In the genomic region with DNA sequence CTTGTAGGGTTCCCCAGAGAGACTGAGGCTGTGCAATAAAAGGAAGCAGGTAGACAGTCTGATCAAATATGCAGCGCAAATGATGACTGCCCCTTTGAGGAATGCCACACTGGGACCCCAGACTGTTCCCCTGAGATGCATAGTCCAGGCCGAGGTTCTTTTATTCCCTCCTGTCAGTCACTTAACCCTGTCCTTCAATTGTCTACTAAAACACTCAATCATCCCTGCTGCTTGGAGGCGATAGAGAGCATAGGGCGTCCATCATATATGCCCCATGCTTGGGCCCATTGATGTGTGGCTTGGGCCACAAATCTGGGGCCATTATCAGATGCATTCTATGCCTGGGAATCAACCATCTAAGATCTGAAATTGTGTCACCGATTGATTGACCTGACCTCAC, we compare ENCODE assay signal across 24 cellular contexts. TPM values are rescaled to one million over a fixed set of nuclear protein-coding genes. Genes with fewer than 3 reads are reported as not detected.
A peak's percentile ranks its signal among the peaks of the same experiment; 100 is the strongest.
DNase-seq lines count a peak whose midpoint lies in the region; ATAC-seq and TF ChIP-seq lines count a peak whose summit lies in the region.
"Had no signal": no experiment of that assay in that cellular context is flagged by ENCODE, and none has a peak within 500 bp of the region (broad histone marks: within the 10 kb centered on the region; RNA-seq: fewer than 3 reads in every experiment).

No MANE protein-coding gene starts in this region.

- peak; percentile 49 for DNase-seq in activated CD8-positive, alpha-beta memory T cell treated with anti-CD3 and anti-CD28 coated beads for 24 hours
- no peak for DNase-seq in activated CD8-positive, alpha-beta memory T cell treated with anti-CD3 and anti-CD28 coated beads, Interleukin-2, amount 50 U/mL, for 4 hours
- no peak for DNase-seq in NCI-H1436 (lab: John Stamatoyannopoulos, UW)
- no peak for DNase-seq in nephron progenitor cell
- DNase-seq in DMS79 treated with DMSO at 0.1 percent for 48 hours (lab: John Stamatoyannopoulos, UW): no peak
- DNase-seq: activated CD4-positive, alpha-beta T cell treated with anti-CD3 and anti-CD28 coated beads, Interleukin-2, amount 50 U/mL, for 4 hours; activated gamma-delta T cell treated with Interleukin-2 at 50 U/mL for 16 hours; COR-L47; effector CD4-positive, alpha-beta T cell; GOT3; left ventricle myocardium superior; NCI-H1694; PC-9; stimulated activated naive CD8-positive, alpha-beta T cell treated with anti-CD3 and anti-CD28 coated beads, Interleukin-15, amount 100 ng/mL, for 72 hours; T-helper 9 cell; WERI-Rb-1 had no signal

- no peak for ATAC-seq in activated T-helper 17 cell treated with anti-CD3 and anti-CD28 coated beads, Interleukin-2, amount 50 U/mL, for 72 hours (replicated peaks)
- no peak for ATAC-seq in stimulated activated memory B cell treated with anti-CD40 and anti-IgM and Interleukin-4, amounts not matched to agents 10 μg/mL and 1 μg/mL and 100 μg/mL, for 72 hours
- ATAC-seq: left ventricle myocardium superior; Right ventricle myocardium inferior; SK-N-SH treated with all-trans-retinoic acid at 6 μM for 48 hours; stimulated activated naive CD8-positive, alpha-beta T cell treated with anti-CD3 and anti-CD28 coated beads, Interleukin-15, amount 100 ng/mL, for 72 hours had no signal

- peaks cover 34% of the 10 kb centered on the region for H3K4me1 Mint-ChIP-seq in activated T-helper 17 cell treated with anti-CD3 and anti-CD28 coated beads, Interleukin-2, amount 50 U/mL, for 72 hours
- H3K4me1 Mint-ChIP-seq in stimulated activated memory B cell treated with anti-CD40 and anti-IgM and Interleukin-4, amounts not matched to agents 10 μg/mL and 1 μg/mL and 100 μg/mL, for 72 hours: peaks cover 69% of the 10 kb centered on the region
- H3K4me1 Mint-ChIP-seq in nephron progenitor cell: no peaks in the 10 kb centered on the region

- peaks cover 40% of the 10 kb centered on the region for H3K36me3 ChIP-seq in KOPT-K1 (ENCODE audit: insufficient read depth, low read length)
- H3K36me3 ChIP-seq: vagina, WERI-Rb-1 had no signal

- TF ChIP-seq CTCF in nephron progenitor cell (IDR thresholded peaks at IDR 0.05): no peak

- peaks cover 30% of the 10 kb centered on the region for H3K36me3 Mint-ChIP-seq in activated T-helper 17 cell treated with anti-CD3 and anti-CD28 coated beads, Interleukin-2, amount 50 U/mL, for 72 hours (ENCODE audit: low read depth)
- peaks cover 35% of the 10 kb centered on the region for H3K36me3 Mint-ChIP-seq in stimulated activated memory B cell treated with anti-CD40 and anti-IgM and Interleukin-4, amounts not matched to agents 10 μg/mL and 1 μg/mL and 100 μg/mL, for 72 hours
- no peaks in the 10 kb centered on the region for H3K36me3 Mint-ChIP-seq in nephron progenitor cell (ENCODE audit: low read depth)

- peak overlapping the region; percentile 37 for H3K27ac Mint-ChIP-seq in activated T-helper 17 cell treated with anti-CD3 and anti-CD28 coated beads, Interleukin-2, amount 50 U/mL, for 72 hours
- H3K27ac Mint-ChIP-seq in stimulated activated memory B cell treated with anti-CD40 and anti-IgM and Interleukin-4, amounts not matched to agents 10 μg/mL and 1 μg/mL and 100 μg/mL, for 72 hours: peak overlapping the region; percentile 75
- no peak overlapping the region for H3K27ac Mint-ChIP-seq in nephron progenitor cell

- no peak overlapping the region for H3K4me3 Mint-ChIP-seq in activated T-helper 17 cell treated with anti-CD3 and anti-CD28 coated beads, Interleukin-2, amount 50 U/mL, for 72 hours
- H3K4me3 Mint-ChIP-seq in stimulated activated memory B cell treated with anti-CD40 and anti-IgM and Interleukin-4, amounts not matched to agents 10 μg/mL and 1 μg/mL and 100 μg/mL, for 72 hours: no peak overlapping the region
- H3K4me3 Mint-ChIP-seq in nephron progenitor cell: no peak overlapping the region
- H3K4me3 Mint-ChIP-seq: stimulated activated naive CD8-positive, alpha-beta T cell treated with anti-CD3 and anti-CD28 coated beads, Interleukin-15, amount 100 ng/mL, for 72 hours had no signal

- peak overlapping the region; percentile 1 for H3K27ac ChIP-seq in KOPT-K1 (ENCODE audit: low read depth, low read length, poor library complexity, severe bottlenecking)
- H3K27ac ChIP-seq: epithelial cell of prostate, HL-60, PC-9, vagina, WERI-Rb-1 had no signal

- no peaks in the 10 kb centered on the region for H3K9me3 Mint-ChIP-seq in activated T-helper 17 cell treated with anti-CD3 and anti-CD28 coated beads, Interleukin-2, amount 50 U/mL, for 72 hours
- H3K9me3 Mint-ChIP-seq in stimulated activated memory B cell treated with anti-CD40 and anti-IgM and Interleukin-4, amounts not matched to agents 10 μg/mL and 1 μg/mL and 100 μg/mL, for 72 hours: no peaks in the 10 kb centered on the region
- H3K9me3 Mint-ChIP-seq in nephron progenitor cell: peaks cover 24% of the 10 kb centered on the region

- H3K9me3 ChIP-seq in KOPT-K1 (ENCODE audit: insufficient read depth, low read length, poor library complexity, severe bottlenecking): peaks cover 32% of the 10 kb centered on the region
- H3K9me3 ChIP-seq: vagina had no signal

- H3K27me3 Mint-ChIP-seq in activated T-helper 17 cell treated with anti-CD3 and anti-CD28 coated beads, Interleukin-2, amount 50 U/mL, for 72 hours: no peaks in the 10 kb centered on the region
- H3K27me3 Mint-ChIP-seq in stimulated activated memory B cell treated with anti-CD40 and anti-IgM and Interleukin-4, amounts not matched to agents 10 μg/mL and 1 μg/mL and 100 μg/mL, for 72 hours: no peaks in the 10 kb centered on the region
- peaks cover 3% of the 10 kb centered on the region for H3K27me3 Mint-ChIP-seq in nephron progenitor cell (ENCODE audit: low read depth, poor library complexity)
- H3K27me3 Mint-ChIP-seq: stimulated activated naive CD8-positive, alpha-beta T cell treated with anti-CD3 and anti-CD28 coated beads, Interleukin-15, amount 100 ng/mL, for 72 hours had no signal

RNA-seq across cellular contexts. Expression of a gene that starts 15.5 kb away (rescaled TPM):
- 100 to 1,000 TPM; 119 to 128 TPM for total RNA-seq in activated T-helper 17 cell treated with anti-CD3 and anti-CD28 coated beads, Interleukin-2, amount 50 U/mL, for 72 hours
